ENCODE assay signal across 9 cellular contexts in the genomic region with DNA sequence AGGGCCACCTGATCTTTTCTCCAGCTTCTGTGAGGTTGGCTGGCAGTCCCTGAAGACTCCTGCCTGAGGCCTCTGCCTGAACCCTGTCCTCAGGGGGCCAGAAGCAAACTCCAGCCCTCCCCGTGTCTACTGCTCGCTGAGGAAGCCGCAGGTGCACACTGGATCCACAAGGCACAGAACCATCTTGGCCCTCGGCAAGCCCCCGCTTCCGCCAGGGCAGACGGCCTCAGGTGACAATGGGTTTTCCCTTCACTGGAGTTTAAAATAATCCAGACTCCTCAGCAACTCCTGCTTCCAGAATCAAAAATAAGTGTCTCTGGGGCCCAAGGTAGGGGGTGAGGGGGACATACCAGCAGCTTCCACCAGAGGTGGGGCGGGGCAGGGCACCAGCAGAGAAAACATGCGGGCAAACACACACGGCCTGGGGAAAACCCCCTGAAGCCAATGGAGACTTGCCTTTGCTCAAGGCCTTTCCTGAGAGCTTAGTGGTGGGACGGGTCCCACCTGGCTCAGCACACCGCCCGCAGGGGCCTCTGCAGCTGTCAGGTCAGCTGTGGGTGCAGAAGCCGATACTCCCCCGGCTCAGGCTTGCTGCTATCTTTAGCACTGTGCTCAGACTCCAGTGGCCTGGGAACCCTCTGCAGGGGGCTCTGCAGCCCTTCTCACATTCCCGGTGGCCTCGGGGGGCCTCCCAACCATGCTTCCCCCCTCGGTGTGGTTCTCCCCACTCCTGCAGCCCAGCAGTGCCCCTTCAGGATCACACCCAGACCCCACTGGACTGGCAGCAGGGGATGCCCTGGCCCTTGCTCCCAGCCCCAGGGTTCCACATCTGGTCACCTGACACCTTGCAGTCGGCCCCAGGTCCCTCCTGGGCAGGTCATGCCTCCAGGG.
A peak's percentile ranks its signal among the peaks of the same experiment; 100 is the strongest.
DNase-seq lines count a peak whose midpoint lies in the region; ATAC-seq and TF ChIP-seq lines count a peak whose summit lies in the region.
"Had no signal": no experiment of that assay in that cellular context is flagged by ENCODE, and none has a peak within 500 bp of the region (broad histone marks: within the 10 kb centered on the region; RNA-seq: fewer than 3 reads in every experiment).

No MANE protein-coding gene starts in this region.

- peak overlapping the region; percentile 90 to 95 (median 94) for H3K4me3 Mint-ChIP-seq in nephron

- no peak overlapping the region for H2AFZ ChIP-seq in SU-DHL-6 (ENCODE audit: low read depth, low read length, severe bottlenecking)

- peak overlapping the region; percentile 68 for H3K4me3 ChIP-seq in SU-DHL-6 (ENCODE audit: insufficient read depth, low read length, poor library complexity, severe bottlenecking)

- H3K27ac ChIP-seq in SU-DHL-6 (ENCODE audit: low read depth, low read length) = peak overlapping the region; percentile 98
- H3K27ac ChIP-seq: SK-N-MC had no signal

- H3K9me3 Mint-ChIP-seq in nephron = no peaks in the 10 kb centered on the region

- H3F3A ChIP-seq in SU-DHL-6 (ENCODE audit: insufficient read depth) = peaks cover 35% of the 10 kb centered on the region

- peaks cover 14% of the 10 kb centered on the region for H3K79me2 ChIP-seq in SU-DHL-6 (ENCODE audit: insufficient read depth, low read length)

- no peak for TF ChIP-seq CTCF in SU-DHL-6 (IDR thresholded peaks at IDR 0.05; ENCODE audit: insufficient read depth, low read length, poor library complexity, severe bottlenecking)
- TF ChIP-seq CTCF in nephron (IDR thresholded peaks at IDR 0.05; ENCODE audit: unreplicated experiment in 3 of 3) = no peak

- no peaks in the 10 kb centered on the region for H3K9me3 ChIP-seq in SU-DHL-6 (ENCODE audit: insufficient read depth, low read length)

- H3K27ac Mint-ChIP-seq in nephron = peak overlapping the region; percentile 42 to 78 (median 57)

- peak overlapping the region; percentile 89 for H3K9ac ChIP-seq in SU-DHL-6 (ENCODE audit: low read length)

- no peaks in the 10 kb centered on the region for H3K36me3 ChIP-seq in SU-DHL-6 (ENCODE audit: low read length)

- H3K36me3 Mint-ChIP-seq in nephron (ENCODE audit: low read depth) = peaks cover 14% of the 10 kb centered on the region

- peaks cover 20% of the 10 kb centered on the region for H3K4me1 Mint-ChIP-seq in nephron

- no peaks in the 10 kb centered on the region for H3K9me2 ChIP-seq in SU-DHL-6 (replicated peaks; ENCODE audit: insufficient read depth, low read length)

- H4K20me1 ChIP-seq in SU-DHL-6 (ENCODE audit: low read depth, low read length) = no peaks in the 10 kb centered on the region

- ATAC-seq in GM18502 (IDR thresholded peaks at IDR 0.05; ENCODE audit: poor library complexity, unreplicated experiment) (peak; percentile 31), GM21723 (IDR thresholded peaks at IDR 0.05; ENCODE audit: unreplicated experiment) (peak; percentile 33), GM21515 (IDR thresholded peaks at IDR 0.05; ENCODE audit: unreplicated experiment) (no peak)

- H3K27me3 ChIP-seq in SU-DHL-6 (ENCODE audit: low read length) = no peaks in the 10 kb centered on the region

- peak overlapping the region; percentile 69 for H3K4me2 ChIP-seq in SU-DHL-6 (ENCODE audit: low read depth, low read length, poor library complexity, severe bottlenecking)

- peaks cover 7% of the 10 kb centered on the region for H3K27me3 Mint-ChIP-seq in nephron (ENCODE audit: low read depth)

- no peak for DNase-seq in OCI-M2 (lab: John Stamatoyannopoulos, UW; ENCODE audit: unreplicated experiment)
- no peak for DNase-seq in effector CD8-positive, alpha-beta T cell (lab: John Stamatoyannopoulos, UW)
- DNase-seq: hippocampal formation had no signal
